9 cellular contexts compared by ENCODE assay signal in the genomic region with DNA sequence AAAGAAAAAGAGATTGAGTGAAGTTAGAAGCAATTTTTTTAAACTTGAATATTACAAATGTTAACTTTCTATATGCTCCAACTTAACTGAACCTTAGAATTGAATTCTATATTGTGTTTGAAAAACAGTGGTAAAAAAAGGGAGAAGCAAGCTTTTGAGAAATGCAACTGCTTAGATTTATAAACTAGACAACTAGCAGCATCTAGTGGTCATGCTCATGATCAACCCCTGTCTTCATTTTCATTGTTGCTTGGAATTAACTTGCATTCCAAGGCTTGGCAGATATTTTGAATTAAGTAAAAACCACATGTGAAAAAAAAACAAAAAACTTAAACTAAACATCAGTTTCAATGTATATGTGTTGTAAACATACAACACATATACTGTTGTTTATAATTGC.
DNase-seq lines count a peak whose midpoint lies in the region; ATAC-seq and TF ChIP-seq lines count a peak whose summit lies in the region.
"Had no signal": no experiment of that assay in that cellular context is flagged by ENCODE, and none has a peak within 500 bp of the region (broad histone marks: within the 10 kb centered on the region; RNA-seq: fewer than 3 reads in every experiment).

No MANE protein-coding gene starts in this region.

- no peaks in the 10 kb centered on the region for H3K27me3 ChIP-seq in stomach

- DNase-seq in SHP77 (lab: John Stamatoyannopoulos, UW) (peak; percentile 1 to 12), SHP77 treated with DMSO at 0.1 percent for 48 hours (lab: John Stamatoyannopoulos, UW) (no peak), NCI-H774 (lab: John Stamatoyannopoulos, UW) (peak; percentile 34), fibroblast of gingiva (ENCODE audit: low read depth) (peak; percentile 30), skeletal muscle cell (ENCODE audit: low read depth) (peak; percentile 3), stomach (no peak), NOMO-1 (lab: John Stamatoyannopoulos, UW; ENCODE audit: unreplicated experiment in 2 of 2) (no peak)

- no peak for TF ChIP-seq CTCF in stomach (IDR thresholded peaks at IDR 0.05)

- H3K36me3 ChIP-seq in stomach: no peaks in the 10 kb centered on the region

- H3K27ac ChIP-seq in stomach: no peak overlapping the region
- H3K27ac ChIP-seq: epithelial cell of prostate had no signal

- H3K4me3 ChIP-seq in skeletal muscle cell (ENCODE audit: low read depth, low read length): no peak overlapping the region
- H3K4me3 ChIP-seq in stomach: no peak overlapping the region

- no peak for ATAC-seq in GM21526 (IDR thresholded peaks at IDR 0.05; ENCODE audit: low FRiP score, unreplicated experiment)

- TF ChIP-seq EP300 in stomach (IDR thresholded peaks at IDR 0.05): no peak

- peaks cover 0 to 5% (median 2%) of the 10 kb centered on the region in 4 donors for H3K9me3 ChIP-seq in stomach

- TF ChIP-seq POLR2A in stomach (IDR thresholded peaks at IDR 0.05): no peak

- H3K4me1 ChIP-seq in stomach: no peaks in the 10 kb centered on the region

- intact Hi-C loops in stomach (cut with DNase I; ENCODE audit: low total_unique reads): no loop called here

Comparison
In these comparisons a context has a peak if more than half of its experiments do, and no peak if none do; other contexts are left out.
1. DNase-seq: peak in SHP77 (2 of 2), NCI-H774 (single experiment), fibroblast of gingiva (single experiment) and skeletal muscle cell (single experiment); none in SHP77 treated with DMSO at 0.1 percent for 48 hours (single experiment), stomach (single experiment) and NOMO-1 (0 of 2).